8 cellular contexts compared by ENCODE assay signal in the genomic region with DNA sequence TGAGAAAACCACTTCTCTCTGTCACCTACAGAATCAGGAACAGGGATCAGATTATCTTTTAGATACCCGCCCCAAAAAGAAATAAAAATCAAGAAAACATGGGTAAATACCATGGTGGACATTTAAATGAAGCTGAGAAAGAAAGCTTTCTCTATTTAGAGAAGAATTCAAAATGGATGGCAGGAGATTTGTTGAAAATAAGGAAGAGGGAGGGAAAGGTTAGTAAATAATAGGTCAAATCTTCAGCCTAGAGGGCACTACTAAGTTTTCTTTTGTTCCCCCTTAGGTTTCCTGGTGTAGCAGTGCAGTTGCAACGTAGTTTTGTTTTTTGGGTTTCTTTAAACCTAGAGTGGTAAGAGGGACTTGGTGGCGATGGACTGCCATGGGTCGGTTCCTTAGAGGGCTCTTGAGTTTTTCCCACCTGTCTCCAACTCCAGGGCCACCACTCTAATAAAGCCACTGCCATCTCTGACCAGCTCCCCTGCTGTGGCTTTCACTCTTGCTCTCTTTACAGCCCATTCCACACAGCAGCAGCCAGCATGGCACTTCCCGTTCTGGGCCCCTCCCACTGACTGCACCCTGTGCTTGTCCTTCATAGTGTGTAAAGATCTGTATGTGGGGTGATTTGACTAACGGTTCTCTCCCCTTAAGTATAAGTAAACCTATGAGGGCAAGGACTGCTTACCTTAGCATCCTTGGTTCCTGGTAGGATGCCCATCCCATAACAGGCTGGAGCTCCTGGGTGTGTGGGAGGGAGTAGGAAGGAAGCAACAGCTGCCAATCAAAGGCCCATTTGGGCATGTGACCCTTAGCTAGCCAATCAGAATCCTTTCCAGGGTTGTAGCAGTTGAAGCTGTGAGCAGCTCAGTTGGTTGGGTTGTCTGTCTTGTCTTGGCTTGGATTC.
DNase-seq lines count a peak whose midpoint lies in the region; ATAC-seq lines count a peak whose summit lies in the region.

No MANE protein-coding gene starts in this region.

- H3K4me3 Mint-ChIP-seq in activated naive CD4-positive, alpha-beta T cell treated with anti-CD3 and anti-CD28 coated beads, Interleukin-2, amount 10 ng/mL, durations not matched to agents 7 days and 5 days: peak overlapping the region; percentile 72

- H3K27me3 ChIP-seq in mononuclear cell (ENCODE audit: insufficient read depth, low read length): no peaks in the 10 kb centered on the region

- peaks cover 26% of the 10 kb centered on the region for H3K4me1 Mint-ChIP-seq in activated naive CD4-positive, alpha-beta T cell treated with anti-CD3 and anti-CD28 coated beads, Interleukin-2, amount 10 ng/mL, durations not matched to agents 7 days and 5 days

- H3K36me3 Mint-ChIP-seq in activated naive CD4-positive, alpha-beta T cell treated with anti-CD3 and anti-CD28 coated beads, Interleukin-2, amount 10 ng/mL, durations not matched to agents 7 days and 5 days: no peaks in the 10 kb centered on the region

- H3K9me3 ChIP-seq in mononuclear cell (ENCODE audit: low read depth, low read length): no peaks in the 10 kb centered on the region

- H3K27ac Mint-ChIP-seq in activated naive CD4-positive, alpha-beta T cell treated with anti-CD3 and anti-CD28 coated beads, Interleukin-2, amount 10 ng/mL, durations not matched to agents 7 days and 5 days: peak overlapping the region; percentile 61

- H3K9me3 Mint-ChIP-seq in activated naive CD4-positive, alpha-beta T cell treated with anti-CD3 and anti-CD28 coated beads, Interleukin-2, amount 10 ng/mL, durations not matched to agents 7 days and 5 days: no peaks in the 10 kb centered on the region

- CTCF ChIA-PET in activated naive CD4-positive, alpha-beta T cell treated with anti-CD3 and anti-CD28 coated beads, Interleukin-2, amount 10 ng/mL, durations not matched to agents 7 days and 5 days (lab: Charles Lee): interaction anchor here (0.9 to 1.1 kb wide), 2 partner anchors 26 to 29 kb away, joined by 3 read pairs; no protein-coding TSS in a partner anchor

- peak overlapping the region; percentile 47 for H3K4me3 ChIP-seq in mononuclear cell (ENCODE audit: low read length)

- H3K27me3 Mint-ChIP-seq in activated naive CD4-positive, alpha-beta T cell treated with anti-CD3 and anti-CD28 coated beads, Interleukin-2, amount 10 ng/mL, durations not matched to agents 7 days and 5 days: peaks cover 13% of the 10 kb centered on the region

- DNase-seq in AML-193 (lab: John Stamatoyannopoulos, UW) (peak; percentile 96 to 97), NCI-H446 treated with DMSO at 0.1 percent for 48 hours (lab: John Stamatoyannopoulos, UW) (peak; percentile 55), NCI-H1417 treated with DMSO at 0.1 percent for 48 hours (lab: John Stamatoyannopoulos, UW) (no peak), NCI-H510A treated with DMSO at 0.1 percent for 48 hours (lab: John Stamatoyannopoulos, UW) (no peak)
- peak; percentile 58 for DNase-seq in activated naive CD4-positive, alpha-beta T cell treated with anti-CD3 and anti-CD28 coated beads, Interleukin-2, amount 10 ng/mL, durations not matched to agents 7 days and 5 days

- peaks cover 52% of the 10 kb centered on the region for H3K4me1 ChIP-seq in mononuclear cell (ENCODE audit: insufficient read depth, low read length)

- peak; percentile 82 for ATAC-seq in GM18870 (IDR thresholded peaks at IDR 0.05; ENCODE audit: unreplicated experiment)
- peak; percentile 71 for ATAC-seq in HG02884 (IDR thresholded peaks at IDR 0.05; ENCODE audit: unreplicated experiment)

Comparison
In these comparisons a context has a peak if more than half of its experiments do, and no peak if none do; other contexts are left out.
1. DNase-seq: peak in AML-193 (2 of 2), NCI-H446 treated with DMSO at 0.1 percent for 48 hours (single experiment) and activated naive CD4-positive, alpha-beta T cell treated with anti-CD3 and anti-CD28 coated beads, Interleukin-2, amount 10 ng/mL, durations not matched to agents 7 days and 5 days (single experiment); none in NCI-H1417 treated with DMSO at 0.1 percent for 48 hours (single experiment) and NCI-H510A treated with DMSO at 0.1 percent for 48 hours (single experiment).